ENCODE assay signal across 32 cellular contexts in genomic region chr1:101507547-101507971, GRCh38.
A peak's percentile ranks its signal among the peaks of the same experiment; 100 is the strongest.
DNase-seq lines count a peak whose midpoint lies in the region; ATAC-seq, FAIRE-seq and TF ChIP-seq lines count a peak whose summit lies in the region.
"Had no signal": no experiment of that assay in that cellular context is flagged by ENCODE, and none has a peak within 500 bp of the region (broad histone marks: within the 10 kb centered on the region; RNA-seq: fewer than 3 reads in every experiment).

No MANE protein-coding gene starts in this region.

- H4K8ac ChIP-seq in H1 (ENCODE audit: extremely low read depth, insufficient read depth, low read length) = no peak overlapping the region

- no peaks in the 10 kb centered on the region for H4K20me1 ChIP-seq in H1 (replicated peaks in 1 of 2; ENCODE audit: control insufficient read depth in 1 of 2, insufficient read depth in 2 of 2, low read length in 2 of 2)
- H4K20me1 ChIP-seq: BLaER1 treated with 17β-estradiol and CSF1 and Interleukin-3, amounts not matched to agents 10 nM and 100 nM had no signal

- TF ChIP-seq POLR2A in H1 (IDR thresholded peaks at IDR 0.05; ENCODE audit: control extremely low read depth in 1 of 2, low read depth in 2 of 2, low read length in 2 of 2) (no peak), body of pancreas (IDR thresholded peaks at IDR 0.05) (no peak)

- H3K23ac ChIP-seq in H1 (ENCODE audit: insufficient read length) = no peak overlapping the region

- H2AK5ac ChIP-seq in H1 (ENCODE audit: low read depth, low read length) = no peak overlapping the region

- H3K27ac ChIP-seq in H1 (ENCODE audit: low read depth, low read length) (no peak overlapping the region), body of pancreas (no peak overlapping the region)
- H3K27ac ChIP-seq in CD8-positive, alpha-beta memory T cell (ENCODE audit: low read depth, low read length) = no peak overlapping the region
- H3K27ac ChIP-seq: BLaER1 treated with 17β-estradiol and CSF1 and Interleukin-3, amounts not matched to agents 10 nM and 100 nM; gastroesophageal sphincter; Peyer's patch; sigmoid colon; suprapubic skin; upper lobe of left lung; VCaP had no signal

- H2BK20ac ChIP-seq in H1 (ENCODE audit: low read length) = no peak overlapping the region

- CTCF ChIA-PET in H1 (lab: Charles Lee; ENCODE audit: partially characterized antibody) = interaction anchor here (0.7 to 3.5 kb wide), 16 partner anchors 13 to 1347 kb away, joined by 3 to 26 read pairs (median 5); no protein-coding TSS in a partner anchor
- CTCF ChIA-PET in CD8-positive, alpha-beta memory T cell (lab: Charles Lee) = interaction anchor here (1.1 to 2.0 kb wide), 2 partner anchors 17 to 60 kb away, joined by 3 to 7 read pairs; no protein-coding TSS in a partner anchor

- no peaks in the 10 kb centered on the region for H3K79me2 ChIP-seq in H1 (ENCODE audit: control insufficient read depth in 1 of 2, insufficient read depth in 2 of 2, low read length in 2 of 2)

- ATAC-seq in left ventricle myocardium superior (peak; percentile 85), HG02610 (IDR thresholded peaks at IDR 0.05; ENCODE audit: unreplicated experiment) (no peak), body of pancreas (no peak)
- ATAC-seq: gastroesophageal sphincter; stimulated activated naive B cell treated with anti-CD40 and anti-IgM and Interleukin-4, amounts not matched to agents 10 μg/mL and 1 μg/mL and 100 μg/mL, for 72 hours had no signal

- H3K9ac ChIP-seq in H1 (replicated peaks in 1 of 4; ENCODE audit: extremely low read depth in 1 of 4, low read depth in 3 of 4, low read length in 3 of 4) = no peak overlapping the region
- H3K9ac ChIP-seq: BLaER1 treated with 17β-estradiol and CSF1 and Interleukin-3, amounts not matched to agents 10 nM and 100 nM had no signal

- TF ChIP-seq CTCF in D721Med (IDR thresholded peaks at IDR 0.05; ENCODE audit: insufficient read depth, missing control alignments) (no peak), H1 (IDR thresholded peaks at IDR 0.05; ENCODE audit: control extremely low read depth in 1 of 3, insufficient read depth in 1 of 3, low read depth in 1 of 3, low read length in 3 of 3) (no peak), body of pancreas (IDR thresholded peaks at IDR 0.05) (no peak)

- H3K4me1 ChIP-seq in H1 (replicated peaks in 1 of 4; ENCODE audit: control insufficient read depth in 3 of 4, insufficient read depth in 4 of 4, low read length in 3 of 4) = no peaks in the 10 kb centered on the region
- no peaks in the 10 kb centered on the region for H3K4me1 ChIP-seq in CD8-positive, alpha-beta memory T cell (ENCODE audit: insufficient read depth, low read length)
- no peaks in the 10 kb centered on the region for H3K4me1 ChIP-seq in body of pancreas
- H3K4me1 ChIP-seq: Caco-2, gastroesophageal sphincter, Peyer's patch, sigmoid colon, suprapubic skin, upper lobe of left lung had no signal

- H4K5ac ChIP-seq in H1 (ENCODE audit: insufficient read length, low read depth, low read length) = no peak overlapping the region

- no peak for TF ChIP-seq EP300 in H1 (IDR thresholded peaks at IDR 0.05; ENCODE audit: borderline replicate concordance in 1 of 2, low read depth in 2 of 2, low read length in 2 of 2)

- no peak overlapping the region for H3K14ac ChIP-seq in H1 (ENCODE audit: insufficient read length)

- H3K4me3 Mint-ChIP-seq in CD8-positive, alpha-beta memory T cell = no peak overlapping the region
- H3K4me3 Mint-ChIP-seq: activated naive CD8-positive, alpha-beta T cell treated with anti-CD3 and anti-CD28 coated beads, Interleukin-2, amount 10 ng/mL, durations not matched to agents 7 days and 5 days; central memory CD8-positive, alpha-beta T cell; stimulated activated naive B cell treated with anti-CD40 and anti-IgM and Interleukin-4, amounts not matched to agents 10 μg/mL and 1 μg/mL and 100 μg/mL, for 72 hours had no signal

- H2AFZ ChIP-seq in H1 (ENCODE audit: low read length) = 0 out of 2 replicates have a peak overlapping the region, but pooled peaks have one; percentile 17

- H3K79me1 ChIP-seq in H1 (ENCODE audit: low read depth, low read length) = no peaks in the 10 kb centered on the region

- H3K4me3 ChIP-seq in H1 (ENCODE audit: extremely low read depth in 1 of 4, insufficient read depth in 2 of 4, low read depth in 3 of 4, low read length in 4 of 4) (no peak overlapping the region), body of pancreas (no peak overlapping the region)
- H3K4me3 ChIP-seq in CD8-positive, alpha-beta memory T cell (ENCODE audit: low read length) = no peak overlapping the region
- H3K4me3 ChIP-seq: BLaER1 treated with 17β-estradiol and CSF1 and Interleukin-3, amounts not matched to agents 10 nM and 100 nM; gastroesophageal sphincter; Peyer's patch; sigmoid colon; suprapubic skin; upper lobe of left lung had no signal

- no peak overlapping the region for H3K27ac Mint-ChIP-seq in CD8-positive, alpha-beta memory T cell
- H3K27ac Mint-ChIP-seq: activated naive CD8-positive, alpha-beta T cell treated with anti-CD3 and anti-CD28 coated beads, Interleukin-2, amount 10 ng/mL, durations not matched to agents 7 days and 5 days; stimulated activated naive B cell treated with anti-CD40 and anti-IgM and Interleukin-4, amounts not matched to agents 10 μg/mL and 1 μg/mL and 100 μg/mL, for 72 hours had no signal

- no peaks in the 10 kb centered on the region for H3K36me3 Mint-ChIP-seq in CD8-positive, alpha-beta memory T cell
- H3K36me3 Mint-ChIP-seq: activated naive CD8-positive, alpha-beta T cell treated with anti-CD3 and anti-CD28 coated beads, Interleukin-2, amount 10 ng/mL, durations not matched to agents 7 days and 5 days; stimulated activated naive B cell treated with anti-CD40 and anti-IgM and Interleukin-4, amounts not matched to agents 10 μg/mL and 1 μg/mL and 100 μg/mL, for 72 hours had no signal

- no peaks in the 10 kb centered on the region for H3K9me3 Mint-ChIP-seq in CD8-positive, alpha-beta memory T cell
- H3K9me3 Mint-ChIP-seq: activated naive CD8-positive, alpha-beta T cell treated with anti-CD3 and anti-CD28 coated beads, Interleukin-2, amount 10 ng/mL, durations not matched to agents 7 days and 5 days; central memory CD8-positive, alpha-beta T cell; stimulated activated naive B cell treated with anti-CD40 and anti-IgM and Interleukin-4, amounts not matched to agents 10 μg/mL and 1 μg/mL and 100 μg/mL, for 72 hours had no signal

- H3K27me3 Mint-ChIP-seq in CD8-positive, alpha-beta memory T cell = peaks cover 0 to 3% of the 10 kb centered on the region in 2 donors
- H3K27me3 Mint-ChIP-seq: central memory CD8-positive, alpha-beta T cell; stimulated activated naive B cell treated with anti-CD40 and anti-IgM and Interleukin-4, amounts not matched to agents 10 μg/mL and 1 μg/mL and 100 μg/mL, for 72 hours had no signal

- H3K56ac ChIP-seq in H1 (replicated peaks; ENCODE audit: insufficient read length, low read depth, low read length) = no peak overlapping the region

- H3K18ac ChIP-seq in H1 (ENCODE audit: extremely low read depth, low read length) = no peak overlapping the region

- TF ChIP-seq RAD21 in H1 (IDR thresholded peaks at IDR 0.05 in 1 of 2, conservative IDR thresholded peaks at IDR 0.05 in 1 of 2; ENCODE audit: low read depth in 2 of 2, low read length in 2 of 2) = no peak

- H2BK15ac ChIP-seq in H1 (ENCODE audit: low read length) = no peak overlapping the region

- DNase-seq in D721Med (ENCODE audit: insufficient read length, low spot score) = no peak
- DNase-seq in HT1080 (ENCODE audit: low read depth) = peak; percentile 69
- DNase-seq in H1 (ENCODE audit: low read depth in 1 of 2, low spot score in 2 of 2) = no peak
- no peak for DNase-seq in left ventricle myocardium superior
- no peak for DNase-seq in CD8-positive, alpha-beta memory T cell
- DNase-seq in body of pancreas = no peak
- DNase-seq: activated CD4-positive, alpha-beta T cell treated with anti-CD3 and anti-CD28 coated beads for 4 hours; activated gamma-delta T cell treated with Interleukin-2 at 50 U/mL for 16 hours; activated naive CD8-positive, alpha-beta T cell treated with anti-CD3 and anti-CD28 coated beads, Interleukin-2, amount 10 ng/mL, durations not matched to agents 7 days and 5 days; aorta; Caco-2; DMS79 treated with DMSO at 0.1 percent for 48 hours; GF-D8; hypothalamus; mesendoderm; NCI-H146; NCI-H345; NCI-H748 treated with DMSO at 0.1 percent for 48 hours; Peyer's patch; posterior cingulate gyrus; sigmoid colon; stimulated activated CD4-positive, alpha-beta T cell treated with anti-CD3 and anti-CD28 coated beads, Interleukin-15, amount 100 ng/mL, for 24 hours; stimulated activated CD4-positive, alpha-beta T cell treated with anti-CD3 and anti-CD28 coated beads, Interleukin-4, amount 100 ng/mL, for 4 hours; stimulated activated naive B cell treated with anti-CD40 and anti-IgM and Interleukin-4, amounts not matched to agents 10 μg/mL and 1 μg/mL and 100 μg/mL, for 72 hours; SW 1271; upper lobe of left lung had no signal

- peak; percentile 16 for FAIRE-seq in D721Med (lab: Jason Lieb, UNC)
- FAIRE-seq in H1 (lab: Jason Lieb, UNC) = no peak

- intact Hi-C loops in left ventricle myocardium superior (cut with micrococcal nuclease) = no loop called here
- intact Hi-C loops in body of pancreas (cut with DNase I) = no loop called here

- H3K4ac ChIP-seq in H1 (replicated peaks; ENCODE audit: insufficient read length, low read depth, low read length) = no peak overlapping the region

- peaks cover 0 to 4% (median 0%) of the 10 kb centered on the region in 3 donors for H3K4me1 Mint-ChIP-seq in CD8-positive, alpha-beta memory T cell
- H3K4me1 Mint-ChIP-seq: central memory CD8-positive, alpha-beta T cell had no signal

- H3K4me2 ChIP-seq in H1 (ENCODE audit: insufficient read depth in 1 of 2, low read depth in 2 of 2, low read length in 2 of 2) = no peak overlapping the region
- H3K4me2 ChIP-seq: BLaER1 treated with 17β-estradiol and CSF1 and Interleukin-3, amounts not matched to agents 10 nM and 100 nM had no signal

- POLR2A ChIA-PET in H1 (lab: Charles Lee; ENCODE audit: partially characterized antibody) = no interaction called here
- POLR2A ChIA-PET in CD8-positive, alpha-beta memory T cell (lab: Charles Lee) = no interaction called here

- no peak overlapping the region for H2BK5ac ChIP-seq in H1 (ENCODE audit: low read depth, low read length)

- no peaks in the 10 kb centered on the region for H3K9me3 ChIP-seq in H1 (ENCODE audit: insufficient read depth in 2 of 2, low read depth in 1 of 2, low read length in 1 of 2)
- H3K9me3 ChIP-seq in CD8-positive, alpha-beta memory T cell (ENCODE audit: low read length) = no peaks in the 10 kb centered on the region
- no peaks in the 10 kb centered on the region for H3K9me3 ChIP-seq in body of pancreas
- H3K9me3 ChIP-seq: Caco-2, gastroesophageal sphincter, Peyer's patch, sigmoid colon, suprapubic skin, upper lobe of left lung had no signal

- 0 out of 2 replicates have a peak, but pooled peaks cover 1% of the 10 kb centered on the region for H3K23me2 ChIP-seq in H1 (ENCODE audit: low read depth, low read length)

- H2BK120ac ChIP-seq in H1 (replicated peaks; ENCODE audit: low read depth, low read length) = no peak overlapping the region

- H3K36me3 ChIP-seq in H1 (ENCODE audit: control insufficient read depth in 2 of 4, insufficient read depth in 4 of 4, low read length in 3 of 4) = no peaks in the 10 kb centered on the region
- no peaks in the 10 kb centered on the region for H3K36me3 ChIP-seq in CD8-positive, alpha-beta memory T cell (ENCODE audit: insufficient read depth, low read length)
- H3K36me3 ChIP-seq in body of pancreas (replicated peaks in 1 of 2; ENCODE audit: insufficient read depth in 1 of 2, low read depth in 2 of 2) = no peaks in the 10 kb centered on the region
- H3K36me3 ChIP-seq: BLaER1 treated with 17β-estradiol and CSF1 and Interleukin-3, amounts not matched to agents 10 nM and 100 nM; gastroesophageal sphincter; Peyer's patch; sigmoid colon; suprapubic skin; upper lobe of left lung had no signal

- 94% methylated on average over 1 of the region's 1 CpG; no CpG with 5 or more reads in 1 of the 2 experiments for WGBS in H1 (ENCODE audit: extremely low coverage in 1 of 2, insufficient coverage in 1 of 2, insufficient read length in 1 of 2, insufficient replicate concordance in 2 of 2, low coverage in 1 of 2, low lambda C conversion rate in 2 of 2, missing lambda C conversion rate in 1 of 2), 2 experiments
- WGBS in body of pancreas, 2 donors = 80 to 82% methylated on average over 1 of the region's 1 CpG

- H3K27me3 ChIP-seq in H1 (replicated peaks in 1 of 4; ENCODE audit: control insufficient read depth in 3 of 4, extremely low read depth in 1 of 4, insufficient read depth in 3 of 4, low read length in 3 of 4) (no peaks in the 10 kb centered on the region), body of pancreas (no peaks in the 10 kb centered on the region)
- no peaks in the 10 kb centered on the region for H3K27me3 ChIP-seq in CD8-positive, alpha-beta memory T cell (ENCODE audit: insufficient read depth, low read length, poor library complexity, severe bottlenecking)
- H3K27me3 ChIP-seq: BLaER1 treated with 17β-estradiol and CSF1 and Interleukin-3, amounts not matched to agents 10 nM and 100 nM; gastroesophageal sphincter; Peyer's patch; sigmoid colon; suprapubic skin; upper lobe of left lung had no signal

- H4K91ac ChIP-seq in H1 (replicated peaks; ENCODE audit: insufficient read length, low read length) = no peak overlapping the region

- no peak overlapping the region for H2BK12ac ChIP-seq in H1 (ENCODE audit: low read depth, low read length)
